9 cellular contexts compared by ENCODE assay signal in genomic region chr18:74806700-74807416, GRCh38.
DNase-seq lines count a peak whose midpoint lies in the region; ATAC-seq and TF ChIP-seq lines count a peak whose summit lies in the region.
"Had no signal": no experiment of that assay in that cellular context is flagged by ENCODE, and none has a peak within 500 bp of the region (broad histone marks: within the 10 kb centered on the region; RNA-seq: fewer than 3 reads in every experiment).

No MANE protein-coding gene starts in this region.

- peaks cover 13% of the 10 kb centered on the region for H3K4me1 ChIP-seq in SJSA1 (replicated peaks)
- peaks cover 1 to 5% of the 10 kb centered on the region in 2 donors for H3K4me1 ChIP-seq in aorta (ENCODE audit: control insufficient read depth in 1 of 2, insufficient read depth in 2 of 2, low read length in 2 of 2)
- no peaks in the 10 kb centered on the region for H3K4me1 ChIP-seq in colonic mucosa

- peak overlapping the region; percentile 70 for H3K4me3 Mint-ChIP-seq in memory B cell

- intact Hi-C loops in aorta (cut with DNase I) (no loop called here), colonic mucosa (cut with DNase I) (no loop called here)

- TF ChIP-seq CTCF in colonic mucosa (IDR thresholded peaks at IDR 0.05): no peak

- H3K27me3 ChIP-seq in SJSA1 (replicated peaks) (no peaks in the 10 kb centered on the region), aorta (ENCODE audit: control insufficient read depth in 1 of 2, insufficient read depth in 2 of 2, low read length in 1 of 2) (no peaks in the 10 kb centered on the region), colonic mucosa (no peaks in the 10 kb centered on the region)
- H3K27me3 ChIP-seq: neutrophil had no signal

- no peak overlapping the region for H3K4me3 ChIP-seq in SJSA1
- H3K4me3 ChIP-seq in aorta (ENCODE audit: low read length in 2 of 2): no peak overlapping the region
- no peak overlapping the region for H3K4me3 ChIP-seq in colonic mucosa

- 62 to 70% methylated on average over 7 of the region's 7 CpGs for WGBS in aorta, 2 donors

- peaks cover 11% of the 10 kb centered on the region for H3K4me1 Mint-ChIP-seq in memory B cell

- no peaks in the 10 kb centered on the region for H3K27me3 Mint-ChIP-seq in memory B cell

- no peaks in the 10 kb centered on the region for H3K9me3 ChIP-seq in SJSA1 (replicated peaks)
- H3K9me3 ChIP-seq in aorta (ENCODE audit: control insufficient read depth, low read length): no peaks in the 10 kb centered on the region
- H3K9me3 ChIP-seq in colonic mucosa: no peaks in the 10 kb centered on the region
- H3K9me3 ChIP-seq: neutrophil had no signal

- DNase-seq in EH (ENCODE audit: low read depth) (peak; percentile 88), SJSA1 (ENCODE audit: low read depth in 1 of 2, low spot score in 2 of 2) (peak in 1 of 2 experiments; percentile 79), memory B cell (ENCODE audit: low spot score in 2 of 2) (peak in 1 of 2 donors; percentile 4), aorta (no peak), superior temporal gyrus (ENCODE audit: extremely low spot score) (no peak), colonic mucosa (no peak)

- H3K9ac ChIP-seq in colonic mucosa (ENCODE audit: low read depth in 2 of 2, low read length in 2 of 2): no peak overlapping the region

- ATAC-seq in GM19397 (IDR thresholded peaks at IDR 0.05; ENCODE audit: unreplicated experiment) (peak; percentile 98), HG03354 (IDR thresholded peaks at IDR 0.05; ENCODE audit: poor library complexity, severe bottlenecking, unreplicated experiment) (peak; percentile 99), memory B cell (ENCODE audit: low read depth) (peak; percentile 98), aorta (ENCODE audit: low FRiP score) (no peak)

- H3K9me3 Mint-ChIP-seq in memory B cell: no peaks in the 10 kb centered on the region

- H3K27ac Mint-ChIP-seq in memory B cell: peak overlapping the region; percentile 85

- peak overlapping the region; percentile 47 for H3K27ac ChIP-seq in SJSA1
- H3K27ac ChIP-seq in aorta (ENCODE audit: low read depth in 1 of 2, low read length in 2 of 2): no peak overlapping the region
- no peak overlapping the region for H3K27ac ChIP-seq in colonic mucosa
- H3K27ac ChIP-seq: neutrophil had no signal

- H3K36me3 ChIP-seq in SJSA1 (no peaks in the 10 kb centered on the region), aorta (ENCODE audit: control insufficient read depth in 1 of 2, insufficient read depth in 2 of 2, low read length in 1 of 2) (no peaks in the 10 kb centered on the region), colonic mucosa (no peaks in the 10 kb centered on the region)
- H3K36me3 ChIP-seq: neutrophil had no signal

- peaks cover 2% of the 10 kb centered on the region for H3K36me3 Mint-ChIP-seq in memory B cell
